In genomic region chr10:103685880-103686669, GRCh38 we compare ENCODE assay signal across 8 cellular contexts.
DNase-seq lines count a peak whose midpoint lies in the region; ATAC-seq and TF ChIP-seq lines count a peak whose summit lies in the region.

No MANE protein-coding gene starts in this region.

- ATAC-seq in HG02870 (IDR thresholded peaks at IDR 0.05; ENCODE audit: unreplicated experiment): peak; percentile 63
- peak; percentile 81 to 90 for ATAC-seq in lower lobe of right lung

- TF ChIP-seq CTCF in lower lobe of right lung (IDR thresholded peaks at IDR 0.05): peak; percentile 97

- no peaks in the 10 kb centered on the region for H3K9me3 ChIP-seq in lower lobe of right lung

- peak; percentile 68 for DNase-seq in NCI-H1436 (lab: John Stamatoyannopoulos, UW)
- no peak for DNase-seq in NCI-H1436 treated with DMSO at 0.1 percent for 48 hours (lab: John Stamatoyannopoulos, UW)
- DNase-seq in NCI-H345 (lab: John Stamatoyannopoulos, UW): peak; percentile 68
- peak; percentile 80 for DNase-seq in activated CD4-positive, alpha-beta T cell treated with anti-CD3 and anti-CD28 coated beads, Interleukin-2, amount 50 U/mL, for 1 hour
- DNase-seq in dedifferentiated amniotic fluid mesenchymal stem cell (ENCODE audit: extremely low spot score): peak; percentile 64
- peak; percentile 81 for DNase-seq in lower lobe of right lung
- DNase-seq in stimulated activated CD8-positive, alpha-beta memory T cell treated with anti-CD3 and anti-CD28 coated beads, Interleukin-12 subunit alpha, Interleukin-12 subunit beta, amount 100 ng/mL, for 24 hours (ENCODE audit: extremely low read depth): peak; percentile 22

- no peak overlapping the region for H3K27ac ChIP-seq in lower lobe of right lung

- no peaks in the 10 kb centered on the region for H3K36me3 ChIP-seq in lower lobe of right lung

- H3K4me3 ChIP-seq in lower lobe of right lung: no peak overlapping the region

- H3K27me3 ChIP-seq in lower lobe of right lung (ENCODE audit: low read depth): no peaks in the 10 kb centered on the region

- intact Hi-C loops in lower lobe of right lung (cut with DNase I): loop anchor here (10.0 kb wide), 1 partner anchor 71 kb away; no protein-coding TSS in a partner anchor

- peaks cover 12% of the 10 kb centered on the region for H3K4me1 ChIP-seq in lower lobe of right lung
